9 cellular contexts compared by ENCODE assay signal in the genomic region with DNA sequence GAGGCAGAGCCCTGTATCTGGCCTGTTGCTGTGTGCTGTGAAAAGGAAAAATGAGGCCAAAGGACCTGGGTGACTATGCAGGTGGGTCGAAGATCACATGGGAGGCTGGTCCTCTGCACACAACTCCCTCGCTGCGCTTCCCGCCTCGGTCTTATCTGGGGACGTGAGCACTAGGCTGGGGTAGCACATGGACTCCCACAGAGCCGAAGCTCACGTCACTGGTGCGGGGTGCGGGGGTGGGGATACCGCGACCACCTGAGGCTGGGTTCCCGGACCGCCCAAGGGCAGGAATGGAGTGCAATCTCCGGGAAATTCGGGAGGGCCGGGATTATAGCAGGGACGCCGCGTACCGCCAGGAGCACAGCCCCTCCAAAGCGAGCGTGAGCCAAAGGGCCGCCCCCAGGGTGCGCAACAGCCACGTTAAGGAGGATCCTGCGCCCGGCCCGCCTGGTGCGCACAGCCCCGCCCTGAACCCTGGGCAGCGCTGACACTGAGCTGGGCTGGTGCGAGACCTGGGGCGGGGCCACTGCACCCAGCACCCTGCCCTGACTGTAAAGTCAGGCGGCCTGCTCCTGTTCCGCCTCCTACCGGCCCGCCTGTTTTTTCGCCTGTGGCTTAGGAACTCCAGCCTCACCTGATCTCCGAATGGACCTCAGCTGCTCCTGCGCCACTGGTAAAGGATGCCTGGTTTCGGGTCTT. TPM values are rescaled to one million over a fixed set of nuclear protein-coding genes. Genes with fewer than 3 reads are reported as not detected.
DNase-seq lines count a peak whose midpoint lies in the region; ATAC-seq and TF ChIP-seq lines count a peak whose summit lies in the region.
"Had no signal": no experiment of that assay in that cellular context is flagged by ENCODE, and none has a peak within 500 bp of the region (broad histone marks: within the 10 kb centered on the region; RNA-seq: fewer than 3 reads in every experiment).

No MANE protein-coding gene starts in this region.

- no peak overlapping the region for H3K18ac ChIP-seq in mesenchymal stem cell (ENCODE audit: low read depth in 1 of 2, low read length in 2 of 2)

- H3K79me1 ChIP-seq in mesenchymal stem cell (replicated peaks; ENCODE audit: low read length, poor library complexity, severe bottlenecking), result no peaks in the 10 kb centered on the region

- H3K4me3 ChIP-seq in choroid plexus epithelial cell (ENCODE audit: low read depth, low read length), result peak overlapping the region; percentile 48
- H3K4me3 ChIP-seq in mesenchymal stem cell (ENCODE audit: insufficient read depth in 1 of 2, low read depth in 1 of 2, low read length in 2 of 2), result peak overlapping the region; percentile 34 to 69
- H3K4me3 ChIP-seq: SJSA1 had no signal

- peak overlapping the region; percentile 48 for H3K4me2 ChIP-seq in mesenchymal stem cell (ENCODE audit: low read length, poor library complexity, severe bottlenecking)

- no peak overlapping the region for H2AK5ac ChIP-seq in mesenchymal stem cell (ENCODE audit: low read length, severe bottlenecking)

- H2BK12ac ChIP-seq in mesenchymal stem cell (ENCODE audit: low read length in 2 of 2), result no peak overlapping the region

- no peak overlapping the region for H3K23ac ChIP-seq in mesenchymal stem cell (ENCODE audit: low read length in 2 of 2)

- no peak overlapping the region for H2BK120ac ChIP-seq in mesenchymal stem cell (ENCODE audit: low read depth, low read length)

- H3K4me1 ChIP-seq in mesenchymal stem cell (ENCODE audit: control insufficient read depth, insufficient read depth, low read depth, low read length), result peaks cover 15% of the 10 kb centered on the region
- H3K4me1 ChIP-seq: SJSA1 had no signal

- no peak overlapping the region for H4K8ac ChIP-seq in mesenchymal stem cell (ENCODE audit: low read length)

- no peak overlapping the region for H4K91ac ChIP-seq in mesenchymal stem cell (ENCODE audit: low read length)

- H2BK5ac ChIP-seq in mesenchymal stem cell (ENCODE audit: low read depth, low read length, poor library complexity, severe bottlenecking), result no peak overlapping the region

- H3K9me3 ChIP-seq in mesenchymal stem cell (ENCODE audit: control insufficient read depth, low read length), result no peaks in the 10 kb centered on the region
- H3K9me3 ChIP-seq: SJSA1 had no signal

- no peak overlapping the region for H2AFZ ChIP-seq in mesenchymal stem cell (ENCODE audit: low read depth, low read length)

- H3K9ac ChIP-seq in mesenchymal stem cell (ENCODE audit: low read length), result peak overlapping the region; percentile 54

- TF ChIP-seq CTCF in choroid plexus epithelial cell (conservative IDR thresholded peaks at IDR 0.05; ENCODE audit: low read depth, low read length), result peak; percentile 45

- H3K27ac ChIP-seq in mesenchymal stem cell (ENCODE audit: low read length, poor library complexity, severe bottlenecking), result no peak overlapping the region
- H3K27ac ChIP-seq: SJSA1 had no signal

- ATAC-seq in HG03460 (IDR thresholded peaks at IDR 0.05; ENCODE audit: unreplicated experiment), result peak; percentile 77

- H3K14ac ChIP-seq in mesenchymal stem cell (ENCODE audit: low read length in 2 of 2), result no peak overlapping the region

- no peaks in the 10 kb centered on the region for H3K36me3 ChIP-seq in mesenchymal stem cell (ENCODE audit: control insufficient read depth in 1 of 2, insufficient read depth in 2 of 2, low read depth in 1 of 2, low read length in 2 of 2)
- H3K36me3 ChIP-seq: SJSA1 had no signal

- 2% methylated on average over 42 of the region's 42 CpGs for WGBS in mesenchymal stem cell

- H2BK15ac ChIP-seq in mesenchymal stem cell (ENCODE audit: low read depth, poor library complexity, severe bottlenecking), result no peak overlapping the region

- no peak overlapping the region for H3K4ac ChIP-seq in mesenchymal stem cell (ENCODE audit: low read depth in 1 of 2, low read length in 2 of 2)

- peaks cover 38 to 94% of the 10 kb centered on the region in 2 experiments for H3K27me3 ChIP-seq in mesenchymal stem cell (ENCODE audit: control insufficient read depth in 1 of 2, insufficient read depth in 1 of 2, low read length in 2 of 2)

- peak; percentile 71 for DNase-seq in ELR (ENCODE audit: low read depth)
- DNase-seq in activated CD4-positive, alpha-beta T cell treated with anti-CD3 and anti-CD28 coated beads for 24 hours (ENCODE audit: low read depth in 2 of 2), result peak; percentile 63 to 69
- peak; percentile 37 for DNase-seq in choroid plexus epithelial cell (ENCODE audit: low read depth)
- DNase-seq in mesenchymal stem cell, result no peak
- peak; percentile 79 for DNase-seq in stimulated activated CD8-positive, alpha-beta memory T cell treated with anti-CD3 and anti-CD28 coated beads, Interleukin-15, amount 100 ng/mL, for 48 hours (ENCODE audit: low read depth in 2 of 2)
- no peak for DNase-seq in NCI-H146 treated with DMSO at 0.1 percent for 48 hours (lab: John Stamatoyannopoulos, UW; ENCODE audit: unreplicated experiment)
- DNase-seq in H4 (ENCODE audit: low spot score), result no peak

RNA-seq across cellular contexts. Expression of a gene that starts 4.8 kb away (rescaled TPM):
- 0.68 TPM for polyA plus RNA-seq in mesenchymal stem cell (2013, experiment 1 of 2)
- polyA plus RNA-seq in mesenchymal stem cell (2013, experiment 2 of 2), result 0.60 TPM
- total RNA-seq in H4 (2014; rRNA removed; shearing (Covaris generic)), result not detected in 2 replicates
- total RNA-seq: SJSA1 had no signal

RNA-seq across cellular contexts. Expression of a gene that starts 8.5 kb away (rescaled TPM):
- not detected for polyA plus RNA-seq in mesenchymal stem cell (2013, experiment 1 of 2)
- not detected for polyA plus RNA-seq in mesenchymal stem cell (2013, experiment 2 of 2)
- not detected in 2 replicates for total RNA-seq in H4 (2014; rRNA removed; shearing (Covaris generic))
- total RNA-seq: SJSA1 had no signal

RNA-seq across cellular contexts. Expression of a gene that starts 10.8 kb away (rescaled TPM):
- polyA plus RNA-seq in mesenchymal stem cell (2013, experiment 1 of 2), result 0.08 TPM
- not detected for polyA plus RNA-seq in mesenchymal stem cell (2013, experiment 2 of 2)
- not detected in 2 replicates for total RNA-seq in H4 (2014; rRNA removed; shearing (Covaris generic))

RNA-seq across cellular contexts. Expression of a gene that starts 14.5 kb away (rescaled TPM):
- polyA plus RNA-seq in mesenchymal stem cell (2013, experiment 1 of 2), result not detected
- not detected for polyA plus RNA-seq in mesenchymal stem cell (2013, experiment 2 of 2)
- total RNA-seq in H4 (2014; rRNA removed; shearing (Covaris generic)), result 0.14 TPM in 1 of 2 replicates, not detected in the other
- total RNA-seq: SJSA1 had no signal

RNA-seq across cellular contexts. Expression of a gene that starts 17.6 kb away (rescaled TPM):
- 93.8 TPM for polyA plus RNA-seq in mesenchymal stem cell (2013, experiment 1 of 2)
- 92.9 TPM for polyA plus RNA-seq in mesenchymal stem cell (2013, experiment 2 of 2)
- not detected in 2 replicates for total RNA-seq in H4 (2014; rRNA removed; shearing (Covaris generic))

Comparison
In these comparisons a context has a peak if more than half of its experiments do, and no peak if none do; other contexts are left out.
1. DNase-seq: peak in ELR (single experiment), activated CD4-positive, alpha-beta T cell treated with anti-CD3 and anti-CD28 coated beads for 24 hours (2 of 2), choroid plexus epithelial cell (single experiment) and stimulated activated CD8-positive, alpha-beta memory T cell treated with anti-CD3 and anti-CD28 coated beads, Interleukin-15, amount 100 ng/mL, for 48 hours (2 of 2); none in mesenchymal stem cell (single experiment), NCI-H146 treated with DMSO at 0.1 percent for 48 hours (single experiment) and H4 (single experiment).